In the genomic region with DNA sequence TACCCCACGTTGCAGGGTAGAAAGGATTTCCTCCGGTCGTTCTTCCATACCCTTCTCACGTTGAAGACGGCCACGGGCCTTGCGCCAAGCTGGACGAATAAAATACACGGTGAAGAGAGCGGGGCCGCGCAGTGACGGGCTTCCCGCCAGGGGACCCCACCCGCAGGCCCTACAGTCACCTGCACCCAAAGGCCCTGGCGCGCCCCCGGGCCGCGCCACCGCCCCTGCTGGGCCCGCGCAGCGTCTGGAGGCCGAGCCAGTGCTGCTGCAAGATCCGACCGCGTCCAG, we compare ENCODE assay signal across 8 cellular contexts. TPM values are rescaled to one million over a fixed set of nuclear protein-coding genes. Genes with fewer than 3 reads are reported as not detected.
DNase-seq lines count a peak whose midpoint lies in the region; ATAC-seq and TF ChIP-seq lines count a peak whose summit lies in the region.

No MANE protein-coding gene starts in this region.

- H3K27me3 Mint-ChIP-seq in naive B cell = peaks cover 0 to 7% (median 4%) of the 10 kb centered on the region in 3 donors

- no peaks in the 10 kb centered on the region for H3K9me3 Mint-ChIP-seq in naive B cell

- H3K4me3 Mint-ChIP-seq in naive B cell = peak overlapping the region; percentile 93 to 100 (median 98)

- no peaks in the 10 kb centered on the region for H3K27me3 ChIP-seq in A673 (replicated peaks; ENCODE audit: insufficient read depth, low read depth, low read length, poor library complexity)

- DNase-seq in A673 (ENCODE audit: low spot score) = no peak
- DNase-seq in choroid plexus epithelial cell (ENCODE audit: low read depth) = no peak
- DNase-seq in naive B cell = no peak
- DNase-seq in cerebellum (ENCODE audit: low spot score) = no peak
- no peak for DNase-seq in NCI-H2196 treated with DMSO at 0.1 percent for 48 hours (lab: John Stamatoyannopoulos, UW; ENCODE audit: unreplicated experiment)

- POLR2A ChIA-PET in A673 (lab: Charles Lee; ENCODE audit: low non-redundant PET) = no interaction called here

- H3K27ac ChIP-seq in A673 (ENCODE audit: low read depth, low read length, poor library complexity, severe bottlenecking) = peak overlapping the region; percentile 97

- no peaks in the 10 kb centered on the region for H3K9me3 ChIP-seq in A673 (ENCODE audit: low read depth, low read length, poor library complexity, severe bottlenecking)

- TF ChIP-seq CTCF in A673 (conservative IDR thresholded peaks at IDR 0.05; ENCODE audit: low read depth, low read length) (no peak), choroid plexus epithelial cell (conservative IDR thresholded peaks at IDR 0.05; ENCODE audit: low read depth, low read length) (no peak)

- no peak for TF ChIP-seq EP300 in Ishikawa (IDR thresholded peaks at IDR 0.05; ENCODE audit: borderline replicate concordance)

- intact Hi-C loops in A673 (cut with micrococcal nuclease; ENCODE audit: unreplicated experiment) = no loop called here

- TF ChIP-seq RAD21 in Ishikawa (IDR thresholded peaks at IDR 0.05; ENCODE audit: low read depth) = no peak

- no TSS peak for BruUV-seq in A673 (replicated peaks; lab: Mats Ljungman, UMichigan)

- no peaks in the 10 kb centered on the region for H3K36me3 ChIP-seq in A673 (ENCODE audit: insufficient read depth, low read length, poor library complexity, severe bottlenecking)

- H3K4me1 ChIP-seq in A673 (ENCODE audit: insufficient read depth, low read length, poor library complexity, severe bottlenecking) = peaks cover 15% of the 10 kb centered on the region

- CTCF ChIA-PET in A673 (lab: Charles Lee) = no interaction called here

- peak overlapping the region; percentile 97 to 100 (median 98) for H3K27ac Mint-ChIP-seq in naive B cell

- no peak for ATAC-seq in naive B cell (ENCODE audit: low read depth in 2 of 2)
- ATAC-seq in HG03354 (IDR thresholded peaks at IDR 0.05; ENCODE audit: poor library complexity, severe bottlenecking, unreplicated experiment) = no peak
- no peak for ATAC-seq in GM19397 (IDR thresholded peaks at IDR 0.05; ENCODE audit: unreplicated experiment)

- peaks cover 33 to 38% (median 38%) of the 10 kb centered on the region in 3 donors for H3K4me1 Mint-ChIP-seq in naive B cell

- no peaks in the 10 kb centered on the region for H3K36me3 Mint-ChIP-seq in naive B cell

- H3K4me3 ChIP-seq in A673 (ENCODE audit: low read depth, low read length, poor library complexity, severe bottlenecking) (peak overlapping the region; percentile 80), choroid plexus epithelial cell (ENCODE audit: low read depth, low read length) (peak overlapping the region; percentile 86)

TF ChIP-seq in Ishikawa, 13 proteins besides CTCF, POLR2A, EP300 and RAD21:
- TF ChIP-seq TCF12 (IDR thresholded peaks at IDR 0.05; ENCODE audit: low read depth) = no peak
- 0 out of 2 replicates have a peak, but pooled peaks have one; percentile 6 for TF ChIP-seq FOXM1 (IDR thresholded peaks at IDR 0.05; ENCODE audit: borderline replicate concordance, low read depth)
- no peak for TF ChIP-seq CREB1 (IDR thresholded peaks at IDR 0.05; ENCODE audit: low read depth)
- TF ChIP-seq YY1 (IDR thresholded peaks at IDR 0.05; ENCODE audit: low read depth) = 0 out of 2 replicates have a peak, but pooled peaks have one; percentile 32
- no peak for TF ChIP-seq CEBPB (IDR thresholded peaks at IDR 0.05)
TF ChIP-seq in Ishikawa: peak in this region for 2.

RNA-seq across cellular contexts. Expression of gene FBXO15, which starts 0.2 kb away (rescaled TPM):
- total RNA-seq in A673 (2021) = 2.4 and 2.5 TPM in 2 replicates
- polyA plus RNA-seq in naive B cell (ENCODE audit: low read depth in 6 of 6) = 10 to 100 TPM in 1 of 6 donors, 1 to 10 TPM in 5; 2.0 to 10.5 (median 3.6) TPM
- total RNA-seq in cerebellum = 9.3 TPM

RNA-seq across cellular contexts. Expression of gene TIMM21, which starts 0.9 kb away (rescaled TPM):
- total RNA-seq in A673 (2021) = 70.5 and 85.1 TPM in 2 replicates
- polyA plus RNA-seq in naive B cell (ENCODE audit: low read depth in 6 of 6) = 10 to 100 TPM; 16.0 to 28.3 (median 19.3) TPM
- 30.6 TPM for total RNA-seq in cerebellum
